ENCODE assay signal across 19 cellular contexts in the genomic region with DNA sequence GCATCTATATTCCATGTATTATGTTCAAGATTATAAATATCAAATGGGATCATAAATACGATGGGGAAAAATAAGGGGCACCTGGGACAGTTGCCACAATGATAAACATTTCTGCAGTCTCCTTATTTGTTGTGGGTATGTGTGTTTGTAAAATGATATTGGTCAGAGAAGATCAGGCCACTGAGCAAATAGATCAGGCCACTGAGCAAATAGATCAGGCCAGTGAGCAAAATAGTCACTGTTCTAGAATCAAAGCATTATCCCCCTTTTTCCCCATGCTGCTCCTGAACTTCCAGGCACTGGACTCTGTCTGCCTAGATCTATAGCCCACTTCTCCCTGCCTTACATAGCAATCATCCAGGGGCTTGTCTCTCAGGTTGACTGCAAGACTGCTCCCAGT.
"Had no signal": no experiment of that assay in that cellular context is flagged by ENCODE, and none has a peak within 500 bp of the region (broad histone marks: within the 10 kb centered on the region; RNA-seq: fewer than 3 reads in every experiment).

No MANE protein-coding gene starts in this region.

- DNase-seq: KBM-7, MG63, NCI-H1092, NCI-H1105 treated with DMSO at 0.1 percent for 48 hours, NCI-H1417 treated with DMSO at 0.1 percent for 48 hours, NCI-H146, NCI-H1694 treated with DMSO at 0.1 percent for 48 hours, NCI-H1930, NCI-H2081, NCI-H2107, NCI-H2227 treated with DMSO at 0.1 percent for 48 hours, NCI-H524, NCI-H526 treated with DMSO at 0.1 percent for 48 hours, NCI-H774, RPMI8226, SHP77, SK-N-SH, SW 1271 had no signal

- H3K9ac ChIP-seq: SK-N-SH had no signal

- FAIRE-seq: RCC 7860 had no signal

- H3K9me3 ChIP-seq: MG63, SK-N-SH had no signal

- H3K4me3 ChIP-seq: MG63 had no signal

- H3K4me2 ChIP-seq: SK-N-SH had no signal

- H3K36me3 ChIP-seq: MG63 had no signal

- H3K27me3 ChIP-seq: MG63 had no signal
